In the genomic region with DNA sequence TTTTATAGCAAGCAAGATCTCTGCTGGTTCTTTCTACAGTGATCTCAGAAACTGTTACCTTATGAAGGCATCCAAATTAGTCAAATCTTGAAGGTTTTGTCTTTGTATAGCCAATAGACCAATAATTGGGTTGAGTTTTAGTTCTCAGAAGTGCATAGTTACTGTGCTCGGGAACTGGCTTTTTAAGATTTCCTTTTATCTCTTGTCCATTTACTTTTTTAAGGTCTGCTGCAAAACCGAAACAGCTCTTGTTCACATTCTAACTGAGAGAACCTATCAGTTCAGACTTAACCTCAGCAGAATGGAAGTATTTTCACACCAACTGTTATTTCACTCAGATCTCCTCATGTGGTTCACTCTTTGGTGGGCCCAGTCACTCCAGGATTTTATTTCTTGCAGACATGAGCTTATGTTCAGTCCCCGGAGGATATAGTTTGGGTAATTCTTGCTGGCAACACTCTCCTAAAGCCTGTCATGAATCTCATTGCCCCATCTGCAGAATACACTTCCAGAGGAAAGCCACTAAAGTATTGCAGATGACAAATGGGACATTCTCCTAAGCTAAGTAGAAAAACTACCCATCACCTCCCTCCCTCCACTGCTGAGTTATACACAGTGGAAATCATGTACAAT, we compare ENCODE assay signal across 1 cellular context.
TF ChIP-seq lines count a peak whose summit lies in the region.

No MANE protein-coding gene starts in this region.

TF ChIP-seq in SK-N-SH treated with all-trans-retinoic acid at 6 μM for 48 hours, 23 proteins besides CTCF, POLR2A, EP300 and RAD21 (continued from another document):
- TF ChIP-seq, protein P1, sequence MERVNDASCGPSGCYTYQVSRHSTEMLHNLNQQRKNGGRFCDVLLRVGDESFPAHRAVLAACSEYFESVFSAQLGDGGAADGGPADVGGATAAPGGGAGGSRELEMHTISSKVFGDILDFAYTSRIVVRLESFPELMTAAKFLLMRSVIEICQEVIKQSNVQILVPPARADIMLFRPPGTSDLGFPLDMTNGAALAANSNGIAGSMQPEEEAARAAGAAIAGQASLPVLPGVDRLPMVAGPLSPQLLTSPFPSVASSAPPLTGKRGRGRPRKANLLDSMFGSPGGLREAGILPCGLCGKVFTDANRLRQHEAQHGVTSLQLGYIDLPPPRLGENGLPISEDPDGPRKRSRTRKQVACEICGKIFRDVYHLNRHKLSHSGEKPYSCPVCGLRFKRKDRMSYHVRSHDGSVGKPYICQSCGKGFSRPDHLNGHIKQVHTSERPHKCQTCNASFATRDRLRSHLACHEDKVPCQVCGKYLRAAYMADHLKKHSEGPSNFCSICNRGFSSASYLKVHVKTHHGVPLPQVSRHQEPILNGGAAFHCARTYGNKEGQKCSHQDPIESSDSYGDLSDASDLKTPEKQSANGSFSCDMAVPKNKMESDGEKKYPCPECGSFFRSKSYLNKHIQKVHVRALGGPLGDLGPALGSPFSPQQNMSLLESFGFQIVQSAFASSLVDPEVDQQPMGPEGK (CRISPR knock-in tag; IDR thresholded peaks at IDR 0.05; ENCODE audit: borderline replicate concordance): no peak
- TF ChIP-seq ISL1 (CRISPR knock-in tag; IDR thresholded peaks at IDR 0.05): no peak
- TF ChIP-seq PPARA (CRISPR knock-in tag; IDR thresholded peaks at IDR 0.05; ENCODE audit: borderline replicate concordance): no peak
